1 cellular context compared by ENCODE assay signal in the genomic region with DNA sequence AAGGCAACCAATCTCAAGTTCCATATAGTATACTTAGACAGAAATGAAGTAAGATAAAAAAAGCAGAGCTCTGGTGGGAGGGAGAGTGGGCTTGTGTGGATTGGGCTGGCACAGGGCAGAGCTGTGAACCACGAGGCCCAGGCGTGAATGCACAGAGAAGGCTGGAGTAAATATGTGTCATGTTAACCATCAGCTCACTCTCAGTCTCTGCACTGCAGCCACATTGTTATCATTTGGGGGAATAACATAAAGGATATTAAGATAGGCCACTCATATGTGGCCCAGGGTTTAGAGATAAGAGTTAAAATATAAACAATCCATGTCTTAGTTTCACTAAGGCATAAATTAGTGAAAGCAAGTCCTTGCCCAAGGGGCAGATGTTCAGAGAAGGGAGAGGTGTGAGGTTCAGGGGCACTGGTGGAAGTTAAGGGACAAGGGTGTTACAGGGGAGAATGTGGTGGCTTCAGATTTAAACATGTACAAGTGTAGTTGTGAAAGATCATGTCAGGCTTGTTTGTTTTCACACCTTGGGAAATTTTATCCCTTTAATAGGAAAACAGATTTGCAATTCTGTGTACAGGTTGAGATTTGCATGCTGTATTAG.
TF ChIP-seq lines count a peak whose summit lies in the region.

No MANE protein-coding gene starts in this region.

TF ChIP-seq in K562, 482 proteins besides CTCF, POLR2A, EP300 and RAD21:
- TF ChIP-seq ETS1 (conservative IDR thresholded peaks at IDR 0.05; ENCODE audit: control insufficient read depth, low read depth, low read length) (no peak), SMAD2 (IDR thresholded peaks at IDR 0.05; ENCODE audit: low read depth, low read length) (no peak), RCOR1 (IDR thresholded peaks at IDR 0.05; ENCODE audit: borderline replicate concordance in 1 of 2, low read depth in 2 of 2, low read length in 2 of 2) (peak in 1 of 2 experiments; percentile 71; a peak in 1 of 4 replicates), CBFA2T2 (conservative IDR thresholded peaks at IDR 0.05) (peak; percentile 56; the same call in 1 of the 2 replicates), DPF2 (IDR thresholded peaks at IDR 0.05) (no peak), TEAD4 (IDR thresholded peaks at IDR 0.05; ENCODE audit: low read length) (peak; percentile 65), TEAD4 (CRISPR knock-in tag; IDR thresholded peaks at IDR 0.05; ENCODE audit: borderline replicate concordance) (no peak), TCF3 (CRISPR knock-in tag; IDR thresholded peaks at IDR 0.05) (peak; percentile 64; the same call in 1 of the 2 replicates), KLF16 (IDR thresholded peaks at IDR 0.05) (peak; percentile 15; the same call in 1 of the 2 replicates), ARID1B (IDR thresholded peaks at IDR 0.05) (peak; percentile 51), CBFA2T3 (IDR thresholded peaks at IDR 0.05) (peak; percentile 69), KDM1A (IDR thresholded peaks at IDR 0.05) (peak; percentile 12 to 43; a peak in 2 of 4 replicates), NCOR1 (IDR thresholded peaks at IDR 0.05) (peak; percentile 48; the same call in 1 of the 2 replicates), PRMT5 (CRISPR knock-in tag; IDR thresholded peaks at IDR 0.05) (no peak), FOSL1 (tag; conservative IDR thresholded peaks at IDR 0.05) (0 out of 2 replicates have a peak, but pooled peaks have one; percentile 23)
